In the genomic region with DNA sequence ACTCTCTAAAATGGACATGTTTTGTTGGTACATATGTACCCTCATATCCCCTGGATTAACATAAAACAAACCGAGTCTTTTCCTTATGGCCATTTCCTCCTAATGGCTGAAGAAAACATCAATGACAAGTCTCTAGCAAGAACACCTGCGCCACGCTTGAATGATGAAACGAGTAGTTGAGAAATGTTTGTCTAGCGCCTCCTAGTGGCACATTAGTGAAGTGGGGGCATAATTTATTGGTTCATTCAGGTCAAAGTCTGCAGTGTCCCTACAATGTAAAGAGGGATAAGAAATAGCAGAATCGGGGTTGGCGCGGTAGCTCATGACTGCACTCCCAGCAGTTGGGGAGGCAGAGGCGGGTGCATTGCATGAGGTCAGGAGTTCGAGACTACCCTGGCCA, we compare ENCODE assay signal across 16 cellular contexts.
A peak's percentile ranks its signal among the peaks of the same experiment; 100 is the strongest.
DNase-seq lines count a peak whose midpoint lies in the region; ATAC-seq and TF ChIP-seq lines count a peak whose summit lies in the region.
"Had no signal": no experiment of that assay in that cellular context is flagged by ENCODE, and none has a peak within 500 bp of the region (broad histone marks: within the 10 kb centered on the region; RNA-seq: fewer than 3 reads in every experiment).

No MANE protein-coding gene starts in this region.

- TF ChIP-seq POLR2A in prostate gland (IDR thresholded peaks at IDR 0.05) = no peak

- no peak for ATAC-seq in GM23338
- ATAC-seq: gastroesophageal sphincter, left lobe of liver had no signal

- DNase-seq in NK-92 treated with Interleukin-12 subunit alpha and Interleukin-12 subunit beta, amount 100 ng/mL, for 24 hours (lab: John Stamatoyannopoulos, UW) = peak; percentile 8
- DNase-seq in NK-92 (lab: John Stamatoyannopoulos, UW; ENCODE audit: unreplicated experiment) = no peak
- DNase-seq in GM23338 (ENCODE audit: low spot score) = peak; percentile 45
- peak; percentile 10 for DNase-seq in activated CD4-positive, alpha-beta memory T cell treated with anti-CD3 and anti-CD28 coated beads for 36 hours
- DNase-seq in prostate gland (ENCODE audit: low spot score) = peak; percentile 9
- DNase-seq in DMS79 treated with DMSO at 0.1 percent for 48 hours (lab: John Stamatoyannopoulos, UW) = no peak
- DNase-seq in type B pancreatic cell (ENCODE audit: extremely low spot score, unreplicated experiment) = no peak
- no peak for DNase-seq in DMS114 treated with DMSO at 0.1 percent for 48 hours (lab: John Stamatoyannopoulos, UW; ENCODE audit: unreplicated experiment)
- DNase-seq: activated naive CD8-positive, alpha-beta T cell treated with anti-CD3 and anti-CD28 coated beads, Interleukin-2, amount 10 ng/mL, durations not matched to agents 7 days and 5 days; KG1; NCI-H345; SIG-M5; stimulated activated naive CD4-positive, alpha-beta T cell treated with Interleukin-2 at 50 U/mL for 16 hours had no signal

- H4K20me1 ChIP-seq in GM23338 (replicated peaks; ENCODE audit: insufficient read depth) = no peaks in the 10 kb centered on the region

- no peaks in the 10 kb centered on the region for H3F3A ChIP-seq in GM23338 (replicated peaks; ENCODE audit: low read depth)

- H3K79me2 ChIP-seq in GM23338 (replicated peaks; ENCODE audit: insufficient read depth) = no peaks in the 10 kb centered on the region

- H3K9me2 ChIP-seq in GM23338 (ENCODE audit: insufficient read depth) = no peaks in the 10 kb centered on the region

- peaks cover 2% of the 10 kb centered on the region for H3K27me3 Mint-ChIP-seq in GM23338 (ENCODE audit: insufficient read depth, low read depth, poor library complexity)
- peaks cover 3% of the 10 kb centered on the region for H3K27me3 Mint-ChIP-seq in activated CD4-positive, alpha-beta memory T cell treated with anti-CD3 and anti-CD28 coated beads for 36 hours
- H3K27me3 Mint-ChIP-seq in type B pancreatic cell = no peaks in the 10 kb centered on the region

- H3K9me3 Mint-ChIP-seq in GM23338 (peaks cover 84% of the 10 kb centered on the region), type B pancreatic cell (no peaks in the 10 kb centered on the region)
- peaks cover 3% of the 10 kb centered on the region for H3K9me3 Mint-ChIP-seq in activated CD4-positive, alpha-beta memory T cell treated with anti-CD3 and anti-CD28 coated beads for 36 hours
- H3K9me3 Mint-ChIP-seq: activated naive CD8-positive, alpha-beta T cell treated with anti-CD3 and anti-CD28 coated beads, Interleukin-2, amount 10 ng/mL, durations not matched to agents 7 days and 5 days had no signal

- H3K4me1 ChIP-seq in GM23338 (ENCODE audit: insufficient read depth) (no peaks in the 10 kb centered on the region), prostate gland (replicated peaks) (no peaks in the 10 kb centered on the region)
- H3K4me1 ChIP-seq: gastroesophageal sphincter had no signal

- TF ChIP-seq CTCF in GM23338 (conservative IDR thresholded peaks at IDR 0.05; ENCODE audit: low read depth in 2 of 2) (peak; percentile 42 to 51), prostate gland (IDR thresholded peaks at IDR 0.05) (peak in 3 of 4 experiments; percentile 12 to 46 (median 19)), type B pancreatic cell (conservative IDR thresholded peaks at IDR 0.05) (no peak)

- H3K9me3 ChIP-seq in prostate gland = no peaks in the 10 kb centered on the region
- H3K9me3 ChIP-seq: gastroesophageal sphincter, neutrophil had no signal

- WGBS in prostate gland = 40% methylated on average over 10 of the region's 10 CpGs

- H3K27me3 ChIP-seq in GM23338 (ENCODE audit: insufficient read depth) (no peaks in the 10 kb centered on the region), prostate gland (replicated peaks; ENCODE audit: insufficient read depth) (no peaks in the 10 kb centered on the region)
- H3K27me3 ChIP-seq: gastroesophageal sphincter, neutrophil had no signal

- H3K27ac Mint-ChIP-seq in GM23338 (no peak overlapping the region), type B pancreatic cell (no peak overlapping the region)
- no peak overlapping the region for H3K27ac Mint-ChIP-seq in activated CD4-positive, alpha-beta memory T cell treated with anti-CD3 and anti-CD28 coated beads for 36 hours
- H3K27ac Mint-ChIP-seq: activated naive CD8-positive, alpha-beta T cell treated with anti-CD3 and anti-CD28 coated beads, Interleukin-2, amount 10 ng/mL, durations not matched to agents 7 days and 5 days had no signal

- CTCF ChIA-PET in activated CD4-positive, alpha-beta memory T cell treated with anti-CD3 and anti-CD28 coated beads for 36 hours (lab: Charles Lee) = no interaction called here

- H2AFZ ChIP-seq in GM23338 = no peak overlapping the region

- no peak overlapping the region for H3K4me3 ChIP-seq in GM23338
- no peak overlapping the region for H3K4me3 ChIP-seq in prostate gland
- H3K4me3 ChIP-seq: gastroesophageal sphincter had no signal

- H3K36me3 Mint-ChIP-seq in GM23338 (ENCODE audit: low read depth) (peaks cover 9% of the 10 kb centered on the region), type B pancreatic cell (no peaks in the 10 kb centered on the region)
- H3K36me3 Mint-ChIP-seq in activated CD4-positive, alpha-beta memory T cell treated with anti-CD3 and anti-CD28 coated beads for 36 hours = no peaks in the 10 kb centered on the region
- H3K36me3 Mint-ChIP-seq: activated naive CD8-positive, alpha-beta T cell treated with anti-CD3 and anti-CD28 coated beads, Interleukin-2, amount 10 ng/mL, durations not matched to agents 7 days and 5 days had no signal

- H3K4me3 Mint-ChIP-seq in GM23338 (no peak overlapping the region), type B pancreatic cell (no peak overlapping the region)
- H3K4me3 Mint-ChIP-seq in activated CD4-positive, alpha-beta memory T cell treated with anti-CD3 and anti-CD28 coated beads for 36 hours = no peak overlapping the region
- H3K4me3 Mint-ChIP-seq: activated naive CD8-positive, alpha-beta T cell treated with anti-CD3 and anti-CD28 coated beads, Interleukin-2, amount 10 ng/mL, durations not matched to agents 7 days and 5 days had no signal

- H3K4me1 Mint-ChIP-seq in GM23338 (no peaks in the 10 kb centered on the region), type B pancreatic cell (ENCODE audit: unreplicated experiment) (no peaks in the 10 kb centered on the region)
- no peaks in the 10 kb centered on the region for H3K4me1 Mint-ChIP-seq in activated CD4-positive, alpha-beta memory T cell treated with anti-CD3 and anti-CD28 coated beads for 36 hours (ENCODE audit: low read depth)
- H3K4me1 Mint-ChIP-seq: activated naive CD8-positive, alpha-beta T cell treated with anti-CD3 and anti-CD28 coated beads, Interleukin-2, amount 10 ng/mL, durations not matched to agents 7 days and 5 days had no signal

- H3K4me2 ChIP-seq in GM23338 = no peak overlapping the region

- intact Hi-C loops in activated CD4-positive, alpha-beta memory T cell treated with anti-CD3 and anti-CD28 coated beads for 36 hours (cut with micrococcal nuclease) = no loop called here
- intact Hi-C loops in prostate gland (cut with DNase I) = no loop called here

- POLR2A ChIA-PET in activated CD4-positive, alpha-beta memory T cell treated with anti-CD3 and anti-CD28 coated beads for 36 hours (lab: Charles Lee) = no interaction called here

- H3K27ac ChIP-seq in GM23338 (ENCODE audit: low read depth) = no peak overlapping the region
- no peak overlapping the region for H3K27ac ChIP-seq in prostate gland
- H3K27ac ChIP-seq: gastroesophageal sphincter, neutrophil had no signal

- no peaks in the 10 kb centered on the region for H3K36me3 ChIP-seq in GM23338 (ENCODE audit: insufficient read depth)
- no peaks in the 10 kb centered on the region for H3K36me3 ChIP-seq in prostate gland
- H3K36me3 ChIP-seq: gastroesophageal sphincter, neutrophil had no signal

TF ChIP-seq in GM23338, 12 proteins besides CTCF, POLR2A, EP300 and RAD21:
- no peak for TF ChIP-seq ZNF331 (CRISPR knock-in tag; IDR thresholded peaks at IDR 0.05; ENCODE audit: low read depth)

Comparison
In these comparisons a context has a peak if more than half of its experiments do, and no peak if none do; other contexts are left out.
1. DNase-seq: peak in NK-92 treated with Interleukin-12 subunit alpha and Interleukin-12 subunit beta, amount 100 ng/mL, for 24 hours (single experiment), GM23338 (single experiment), activated CD4-positive, alpha-beta memory T cell treated with anti-CD3 and anti-CD28 coated beads for 36 hours (single experiment) and prostate gland (single experiment); none in NK-92 (single experiment), DMS79 treated with DMSO at 0.1 percent for 48 hours (single experiment), type B pancreatic cell (single experiment) and DMS114 treated with DMSO at 0.1 percent for 48 hours (single experiment).